25 cellular contexts compared by ENCODE assay signal in the genomic region with DNA sequence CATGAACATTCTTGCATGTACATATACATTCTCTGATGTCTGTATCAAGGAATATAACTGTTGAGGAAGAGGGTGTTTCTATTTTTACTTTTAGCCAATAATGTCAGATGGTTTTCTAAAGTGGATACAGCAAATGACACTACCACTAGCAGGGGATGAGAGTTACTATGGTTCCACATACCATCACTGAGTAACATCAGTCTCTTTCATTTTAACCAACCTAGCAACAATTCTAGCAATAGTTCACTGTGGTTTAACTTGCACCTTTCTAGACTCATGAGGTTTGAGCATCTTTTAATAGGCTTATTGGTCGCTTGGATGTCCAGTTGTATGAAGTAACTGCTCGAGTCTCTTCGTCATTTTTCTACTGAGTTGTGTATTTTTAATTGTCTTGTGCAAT.
"Had no signal": no experiment of that assay in that cellular context is flagged by ENCODE, and none has a peak within 500 bp of the region (broad histone marks: within the 10 kb centered on the region; RNA-seq: fewer than 3 reads in every experiment).

No MANE protein-coding gene starts in this region.

- H3K27ac Mint-ChIP-seq: activated CD4-positive, alpha-beta memory T cell treated with anti-CD3 and anti-CD28 coated beads, Interleukin-2, amount 10 ng/mL, durations not matched to agents 7 days and 5 days; activated CD4-positive, alpha-beta T cell treated with anti-CD3 and anti-CD28 coated beads, Interleukin-2, amount 10 ng/mL, durations not matched to agents 7 days and 5 days; mesothelial cell of epicardium; progenitor cell of endocrine pancreas; stimulated activated memory B cell treated with anti-CD40 and anti-IgM and Interleukin-4, amounts not matched to agents 10 μg/mL and 1 μg/mL and 100 μg/mL, for 72 hours; T-helper 1 cell treated with Interleukin-12 subunit alpha and Interleukin-12 subunit beta and Interleukin-4 antibody, amounts not matched to agents 30 μg/mL and 1 μg/mL, for 36 hours had no signal

- ATAC-seq: activated CD4-positive, CD25-positive, alpha-beta regulatory T cell treated with anti-CD3 and anti-CD28 coated beads, Interleukin-2, amount 50 U/mL, for 24 hours; foreskin keratinocyte; naive thymus-derived CD4-positive, alpha-beta T cell; right lobe of liver; stimulated activated memory B cell treated with anti-CD40 and anti-IgM and Interleukin-4, amounts not matched to agents 10 μg/mL and 1 μg/mL and 100 μg/mL, for 72 hours; stimulated activated naive CD8-positive, alpha-beta T cell treated with anti-CD3 and anti-CD28 coated beads, Interleukin-15, amount 100 ng/mL, for 72 hours had no signal

- H3K4me3 Mint-ChIP-seq: activated CD4-positive, alpha-beta memory T cell treated with anti-CD3 and anti-CD28 coated beads, Interleukin-2, amount 10 ng/mL, durations not matched to agents 7 days and 5 days; activated CD4-positive, alpha-beta T cell treated with anti-CD3 and anti-CD28 coated beads, Interleukin-2, amount 10 ng/mL, durations not matched to agents 7 days and 5 days; immature natural killer cell; mesothelial cell of epicardium; naive thymus-derived CD4-positive, alpha-beta T cell; stimulated activated memory B cell treated with anti-CD40 and anti-IgM and Interleukin-4, amounts not matched to agents 10 μg/mL and 1 μg/mL and 100 μg/mL, for 72 hours; stimulated activated naive CD8-positive, alpha-beta T cell treated with anti-CD3 and anti-CD28 coated beads, Interleukin-15, amount 100 ng/mL, for 72 hours; T-helper 1 cell treated with Interleukin-12 subunit alpha and Interleukin-12 subunit beta and Interleukin-4 antibody, amounts not matched to agents 30 μg/mL and 1 μg/mL, for 36 hours had no signal

- H3K27me3 Mint-ChIP-seq: activated CD4-positive, alpha-beta memory T cell treated with anti-CD3 and anti-CD28 coated beads, Interleukin-2, amount 10 ng/mL, durations not matched to agents 7 days and 5 days; activated CD4-positive, alpha-beta T cell treated with anti-CD3 and anti-CD28 coated beads, Interleukin-2, amount 10 ng/mL, durations not matched to agents 7 days and 5 days; naive thymus-derived CD4-positive, alpha-beta T cell; progenitor cell of endocrine pancreas; stimulated activated memory B cell treated with anti-CD40 and anti-IgM and Interleukin-4, amounts not matched to agents 10 μg/mL and 1 μg/mL and 100 μg/mL, for 72 hours; stimulated activated naive CD8-positive, alpha-beta T cell treated with anti-CD3 and anti-CD28 coated beads, Interleukin-15, amount 100 ng/mL, for 72 hours had no signal

- DNase-seq: activated CD4-positive, alpha-beta memory T cell treated with anti-CD3 and anti-CD28 coated beads, Interleukin-2, amount 10 ng/mL, durations not matched to agents 7 days and 5 days; activated CD4-positive, alpha-beta T cell treated with anti-CD3 and anti-CD28 coated beads, Interleukin-2, amount 10 ng/mL, durations not matched to agents 7 days and 5 days; activated effector memory CD4-positive, alpha-beta T cell treated with Interleukin-2 at 50 U/mL for 16 hours; brain microvascular endothelial cell; cortex of kidney; foreskin keratinocyte; heart left ventricle; hypothalamus; immature natural killer cell; naive thymus-derived CD4-positive, alpha-beta T cell; ovary; right lobe of liver; SK-N-SH; stimulated activated CD4-positive, alpha-beta T cell treated with anti-CD3 and anti-CD28 coated beads, Interleukin-4, amount 100 ng/mL, for 24 hours; stimulated activated naive CD8-positive, alpha-beta T cell treated with anti-CD3 and anti-CD28 coated beads, Interleukin-15, amount 100 ng/mL, for 72 hours; substantia nigra; SW 1271; T-helper 9 cell; upper lobe of left lung; WERI-Rb-1 had no signal
